In genomic region chr9:137579259-137579604, GRCh38 we compare ENCODE assay signal across 6 cellular contexts. TPM values are rescaled to one million over a fixed set of nuclear protein-coding genes. Genes with fewer than 3 reads are reported as not detected.
DNase-seq lines count a peak whose midpoint lies in the region; ATAC-seq and TF ChIP-seq lines count a peak whose summit lies in the region.

No MANE protein-coding gene starts in this region.

- H3K9me3 ChIP-seq in lower lobe of right lung: no peaks in the 10 kb centered on the region

- H3K4me3 ChIP-seq in lower lobe of right lung: peak overlapping the region; percentile 82

- DNase-seq in CD14-positive monocyte (ENCODE audit: low spot score) (no peak), lower lobe of right lung (no peak)
- DNase-seq in activated CD8-positive, alpha-beta T cell treated with anti-CD3 and anti-CD28 coated beads for 36 hours: no peak
- no peak for DNase-seq in central memory CD4-positive, alpha-beta T cell

- H3K27ac ChIP-seq in lower lobe of right lung: peak overlapping the region; percentile 80

- POLR2A ChIA-PET in activated CD8-positive, alpha-beta T cell treated with anti-CD3 and anti-CD28 coated beads for 36 hours (lab: Charles Lee): interaction anchor here (0.7 to 5.0 kb wide), 4 partner anchors 10 to 42 kb away, joined by 3 to 33 read pairs (median 3); partner anchors contain the start of gene ZMYND19

- no peak for ATAC-seq in activated CD8-positive, alpha-beta T cell treated with anti-CD3 and anti-CD28 coated beads for 36 hours
- ATAC-seq in lower lobe of right lung: no peak
- no peak for ATAC-seq in HG03135 (IDR thresholded peaks at IDR 0.05; ENCODE audit: unreplicated experiment)
- no peak for ATAC-seq in GM21737 (IDR thresholded peaks at IDR 0.05; ENCODE audit: unreplicated experiment)

- H3K27ac Mint-ChIP-seq in CD14-positive monocyte: peak overlapping the region in 3 of 7 donors; percentile 32 to 43 (median 42)
- peak overlapping the region; percentile 64 for H3K27ac Mint-ChIP-seq in activated CD8-positive, alpha-beta T cell treated with anti-CD3 and anti-CD28 coated beads for 36 hours

- H3K4me1 ChIP-seq in lower lobe of right lung: peaks cover 27% of the 10 kb centered on the region

- H3K36me3 ChIP-seq in lower lobe of right lung: peaks cover 44% of the 10 kb centered on the region

- H3K4me3 Mint-ChIP-seq in CD14-positive monocyte: peak overlapping the region; percentile 80 to 89
- H3K4me3 Mint-ChIP-seq in activated CD8-positive, alpha-beta T cell treated with anti-CD3 and anti-CD28 coated beads for 36 hours: peak overlapping the region; percentile 84

- H3K9me3 Mint-ChIP-seq in CD14-positive monocyte: no peaks in the 10 kb centered on the region
- no peaks in the 10 kb centered on the region for H3K9me3 Mint-ChIP-seq in activated CD8-positive, alpha-beta T cell treated with anti-CD3 and anti-CD28 coated beads for 36 hours

- peaks cover 30% of the 10 kb centered on the region for H3K4me1 Mint-ChIP-seq in CD14-positive monocyte
- H3K4me1 Mint-ChIP-seq in activated CD8-positive, alpha-beta T cell treated with anti-CD3 and anti-CD28 coated beads for 36 hours (ENCODE audit: low read depth): peaks cover 35% of the 10 kb centered on the region

- CTCF ChIA-PET in activated CD8-positive, alpha-beta T cell treated with anti-CD3 and anti-CD28 coated beads for 36 hours (lab: Charles Lee): interaction anchor here (0.8 to 1.9 kb wide), 11 partner anchors 8 to 71 kb away, joined by 3 to 20 read pairs (median 4); partner anchors contain the start of gene MRPL41

- intact Hi-C loops in CD14-positive monocyte (cut with micrococcal nuclease) (loop anchor here (5.0 to 10.0 kb wide), 2 partner anchors 38 to 116 kb away; partner anchors contain the start of gene EHMT1 (in 2 of the 2)), lower lobe of right lung (cut with DNase I) (no loop called here)
- intact Hi-C loops in activated CD8-positive, alpha-beta T cell treated with anti-CD3 and anti-CD28 coated beads for 36 hours (cut with micrococcal nuclease): no loop called here

- no peaks in the 10 kb centered on the region for H3K27me3 ChIP-seq in lower lobe of right lung (ENCODE audit: low read depth)

- peaks cover 0 to 2% (median 0%) of the 10 kb centered on the region in 3 donors for H3K27me3 Mint-ChIP-seq in CD14-positive monocyte (ENCODE audit: low read depth in 3 of 3)
- no peaks in the 10 kb centered on the region for H3K27me3 Mint-ChIP-seq in activated CD8-positive, alpha-beta T cell treated with anti-CD3 and anti-CD28 coated beads for 36 hours

- TF ChIP-seq CTCF in CD14-positive monocyte (IDR thresholded peaks at IDR 0.05): no peak
- TF ChIP-seq CTCF in activated CD8-positive, alpha-beta T cell treated with anti-CD3 and anti-CD28 coated beads for 36 hours (IDR thresholded peaks at IDR 0.05): peak; percentile 12
- no peak for TF ChIP-seq CTCF in lower lobe of right lung (IDR thresholded peaks at IDR 0.05)

- peaks cover 43 to 49% of the 10 kb centered on the region in 2 donors for H3K36me3 Mint-ChIP-seq in CD14-positive monocyte
- H3K36me3 Mint-ChIP-seq in activated CD8-positive, alpha-beta T cell treated with anti-CD3 and anti-CD28 coated beads for 36 hours (ENCODE audit: low read depth): peaks cover 30% of the 10 kb centered on the region

RNA-seq across cellular contexts. Expression of gene DPH7, which starts 0.5 kb away (rescaled TPM):
- polyA plus RNA-seq in CD14-positive monocyte: 10 to 100 TPM; 13.1 to 14.2 TPM
- 10 to 100 TPM; 33.7 to 35.0 TPM for total RNA-seq in activated CD8-positive, alpha-beta T cell treated with anti-CD3 and anti-CD28 coated beads for 36 hours
- 28.4 TPM for total RNA-seq in lower lobe of right lung

RNA-seq across cellular contexts. Expression of gene ZMYND19, which starts 11.1 kb away (rescaled TPM):
- polyA plus RNA-seq in CD14-positive monocyte: 1 to 10 TPM; 1.9 to 4.5 TPM
- total RNA-seq in activated CD8-positive, alpha-beta T cell treated with anti-CD3 and anti-CD28 coated beads for 36 hours: 10 to 100 TPM; 45.9 to 46.5 TPM
- 15.2 TPM for total RNA-seq in lower lobe of right lung

RNA-seq across cellular contexts. Expression of gene ARRDC1, which starts 26.3 kb away (rescaled TPM):
- 10 to 100 TPM; 83.2 to 87.6 TPM for polyA plus RNA-seq in CD14-positive monocyte
- total RNA-seq in activated CD8-positive, alpha-beta T cell treated with anti-CD3 and anti-CD28 coated beads for 36 hours: 10 to 100 TPM; 29.0 TPM
- 71.0 TPM for total RNA-seq in lower lobe of right lung

RNA-seq across cellular contexts. Expression of gene MRPL41, which starts 27.6 kb away (rescaled TPM):
- polyA plus RNA-seq in CD14-positive monocyte: 10 to 100 TPM; 33.2 to 49.4 TPM
- 10 to 100 TPM; 42.8 to 43.9 TPM for total RNA-seq in activated CD8-positive, alpha-beta T cell treated with anti-CD3 and anti-CD28 coated beads for 36 hours
- total RNA-seq in lower lobe of right lung: 44.6 TPM

RNA-seq across cellular contexts. Expression of gene PNPLA7, which starts 29.0 kb away (rescaled TPM):
- under 1 TPM; 0.10 to 0.14 TPM for polyA plus RNA-seq in CD14-positive monocyte
- 1 to 10 TPM; 4.8 to 5.0 TPM for total RNA-seq in activated CD8-positive, alpha-beta T cell treated with anti-CD3 and anti-CD28 coated beads for 36 hours
- total RNA-seq in lower lobe of right lung: 12.2 TPM

Comparison
In these comparisons a context has a peak if more than half of its experiments do, and no peak if none do; other contexts are left out.
1. intact Hi-C loops: an anchor here in CD14-positive monocyte (5.0 to 10.0 kb wide); none called in activated CD8-positive, alpha-beta T cell treated with anti-CD3 and anti-CD28 coated beads for 36 hours and lower lobe of right lung.